Comparison of ENCODE assay signal across 1 cellular context in genomic region chr16:16149710-16150116, GRCh38.
A peak's percentile ranks its signal among the peaks of the same experiment; 100 is the strongest.
TF ChIP-seq lines count a peak whose summit lies in the region.

No MANE protein-coding gene starts in this region.

TF ChIP-seq in HepG2, 621 proteins besides CTCF, POLR2A, EP300 and RAD21 (continued from another document and continues in another):
- TF ChIP-seq ZNF646 (CRISPR knock-in tag; IDR thresholded peaks at IDR 0.05) (peak; percentile 4; the same call in 1 of the 2 replicates), SRF (IDR thresholded peaks at IDR 0.05; ENCODE audit: low read depth, low read length) (no peak), IRF9 (CRISPR knock-in tag; IDR thresholded peaks at IDR 0.05; ENCODE audit: borderline replicate concordance) (no peak), CCAR2 (optimal IDR thresholded peaks at IDR 0.05; ENCODE audit: low read depth, low read length) (no peak), CAMTA2 (CRISPR knock-in tag; IDR thresholded peaks at IDR 0.05; ENCODE audit: borderline replicate concordance) (no peak), SRSF1 (optimal IDR thresholded peaks at IDR 0.05; ENCODE audit: low read depth, low read length) (no peak), FOXP1 (IDR thresholded peaks at IDR 0.05) (no peak), FOXP1 (CRISPR knock-in tag; IDR thresholded peaks at IDR 0.05) (peak; percentile 37; the same call in 1 of the 2 replicates), RARA (CRISPR knock-in tag; IDR thresholded peaks at IDR 0.05) (peak; percentile 47; the same call in 1 of the 2 replicates), SAFB2 (CRISPR knock-in tag; IDR thresholded peaks at IDR 0.05; ENCODE audit: borderline replicate concordance, low read depth) (peak; percentile 74; the same call in 1 of the 2 replicates), ZNF737 (CRISPR knock-in tag; IDR thresholded peaks at IDR 0.05; ENCODE audit: borderline replicate concordance) (no peak), TRIM24 (CRISPR knock-in tag; IDR thresholded peaks at IDR 0.05) (no peak), BCL6 (CRISPR knock-in tag; IDR thresholded peaks at IDR 0.05) (no peak), MXD4 (CRISPR knock-in tag; IDR thresholded peaks at IDR 0.05) (no peak), SAP130 (CRISPR knock-in tag; IDR thresholded peaks at IDR 0.05; ENCODE audit: low read depth) (peak; percentile 53), ZNF282 (IDR thresholded peaks at IDR 0.05; ENCODE audit: partially characterized antibody) (no peak), ZNF639 (CRISPR knock-in tag; conservative IDR thresholded peaks at IDR 0.05) (no peak), TAF15 (IDR thresholded peaks at IDR 0.05; ENCODE audit: low read depth, low read length, poor library complexity, severe bottlenecking) (no peak), SMC3 (IDR thresholded peaks at IDR 0.05; ENCODE audit: low read length) (no peak), ZNF430 (CRISPR knock-in tag; IDR thresholded peaks at IDR 0.05) (no peak), RELA (CRISPR knock-in tag; IDR thresholded peaks at IDR 0.05) (no peak), NCOR1 (IDR thresholded peaks at IDR 0.05; ENCODE audit: borderline replicate concordance, low read length) (no peak; the same call in 1 of the 2 replicates), PITX1 (CRISPR knock-in tag; IDR thresholded peaks at IDR 0.05) (peak; percentile 33; the same call in 1 of the 2 replicates), NR2F6 (IDR thresholded peaks at IDR 0.05) (0 out of 2 replicates have a peak, but pooled peaks have one; percentile 20), NR2F6 (CRISPR knock-in tag; IDR thresholded peaks at IDR 0.05) (peak; percentile 62), GPN1 (CRISPR knock-in tag; IDR thresholded peaks at IDR 0.05; ENCODE audit: borderline replicate concordance) (no peak)
- TF ChIP-seq, protein P1, sequence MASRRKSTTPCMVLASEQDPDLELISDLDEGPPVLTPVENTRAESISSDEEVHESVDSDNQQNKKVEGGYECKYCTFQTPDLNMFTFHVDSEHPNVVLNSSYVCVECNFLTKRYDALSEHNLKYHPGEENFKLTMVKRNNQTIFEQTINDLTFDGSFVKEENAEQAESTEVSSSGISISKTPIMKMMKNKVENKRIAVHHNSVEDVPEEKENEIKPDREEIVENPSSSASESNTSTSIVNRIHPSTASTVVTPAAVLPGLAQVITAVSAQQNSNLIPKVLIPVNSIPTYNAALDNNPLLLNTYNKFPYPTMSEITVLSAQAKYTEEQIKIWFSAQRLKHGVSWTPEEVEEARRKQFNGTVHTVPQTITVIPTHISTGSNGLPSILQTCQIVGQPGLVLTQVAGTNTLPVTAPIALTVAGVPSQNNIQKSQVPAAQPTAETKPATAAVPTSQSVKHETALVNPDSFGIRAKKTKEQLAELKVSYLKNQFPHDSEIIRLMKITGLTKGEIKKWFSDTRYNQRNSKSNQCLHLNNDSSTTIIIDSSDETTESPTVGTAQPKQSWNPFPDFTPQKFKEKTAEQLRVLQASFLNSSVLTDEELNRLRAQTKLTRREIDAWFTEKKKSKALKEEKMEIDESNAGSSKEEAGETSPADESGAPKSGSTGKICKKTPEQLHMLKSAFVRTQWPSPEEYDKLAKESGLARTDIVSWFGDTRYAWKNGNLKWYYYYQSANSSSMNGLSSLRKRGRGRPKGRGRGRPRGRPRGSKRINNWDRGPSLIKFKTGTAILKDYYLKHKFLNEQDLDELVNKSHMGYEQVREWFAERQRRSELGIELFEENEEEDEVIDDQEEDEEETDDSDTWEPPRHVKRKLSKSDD (CRISPR knock-in tag; IDR thresholded peaks at IDR 0.05; ENCODE audit: low read depth) = peak; percentile 78; the same call in 1 of the 2 replicates
- TF ChIP-seq, protein P2, sequence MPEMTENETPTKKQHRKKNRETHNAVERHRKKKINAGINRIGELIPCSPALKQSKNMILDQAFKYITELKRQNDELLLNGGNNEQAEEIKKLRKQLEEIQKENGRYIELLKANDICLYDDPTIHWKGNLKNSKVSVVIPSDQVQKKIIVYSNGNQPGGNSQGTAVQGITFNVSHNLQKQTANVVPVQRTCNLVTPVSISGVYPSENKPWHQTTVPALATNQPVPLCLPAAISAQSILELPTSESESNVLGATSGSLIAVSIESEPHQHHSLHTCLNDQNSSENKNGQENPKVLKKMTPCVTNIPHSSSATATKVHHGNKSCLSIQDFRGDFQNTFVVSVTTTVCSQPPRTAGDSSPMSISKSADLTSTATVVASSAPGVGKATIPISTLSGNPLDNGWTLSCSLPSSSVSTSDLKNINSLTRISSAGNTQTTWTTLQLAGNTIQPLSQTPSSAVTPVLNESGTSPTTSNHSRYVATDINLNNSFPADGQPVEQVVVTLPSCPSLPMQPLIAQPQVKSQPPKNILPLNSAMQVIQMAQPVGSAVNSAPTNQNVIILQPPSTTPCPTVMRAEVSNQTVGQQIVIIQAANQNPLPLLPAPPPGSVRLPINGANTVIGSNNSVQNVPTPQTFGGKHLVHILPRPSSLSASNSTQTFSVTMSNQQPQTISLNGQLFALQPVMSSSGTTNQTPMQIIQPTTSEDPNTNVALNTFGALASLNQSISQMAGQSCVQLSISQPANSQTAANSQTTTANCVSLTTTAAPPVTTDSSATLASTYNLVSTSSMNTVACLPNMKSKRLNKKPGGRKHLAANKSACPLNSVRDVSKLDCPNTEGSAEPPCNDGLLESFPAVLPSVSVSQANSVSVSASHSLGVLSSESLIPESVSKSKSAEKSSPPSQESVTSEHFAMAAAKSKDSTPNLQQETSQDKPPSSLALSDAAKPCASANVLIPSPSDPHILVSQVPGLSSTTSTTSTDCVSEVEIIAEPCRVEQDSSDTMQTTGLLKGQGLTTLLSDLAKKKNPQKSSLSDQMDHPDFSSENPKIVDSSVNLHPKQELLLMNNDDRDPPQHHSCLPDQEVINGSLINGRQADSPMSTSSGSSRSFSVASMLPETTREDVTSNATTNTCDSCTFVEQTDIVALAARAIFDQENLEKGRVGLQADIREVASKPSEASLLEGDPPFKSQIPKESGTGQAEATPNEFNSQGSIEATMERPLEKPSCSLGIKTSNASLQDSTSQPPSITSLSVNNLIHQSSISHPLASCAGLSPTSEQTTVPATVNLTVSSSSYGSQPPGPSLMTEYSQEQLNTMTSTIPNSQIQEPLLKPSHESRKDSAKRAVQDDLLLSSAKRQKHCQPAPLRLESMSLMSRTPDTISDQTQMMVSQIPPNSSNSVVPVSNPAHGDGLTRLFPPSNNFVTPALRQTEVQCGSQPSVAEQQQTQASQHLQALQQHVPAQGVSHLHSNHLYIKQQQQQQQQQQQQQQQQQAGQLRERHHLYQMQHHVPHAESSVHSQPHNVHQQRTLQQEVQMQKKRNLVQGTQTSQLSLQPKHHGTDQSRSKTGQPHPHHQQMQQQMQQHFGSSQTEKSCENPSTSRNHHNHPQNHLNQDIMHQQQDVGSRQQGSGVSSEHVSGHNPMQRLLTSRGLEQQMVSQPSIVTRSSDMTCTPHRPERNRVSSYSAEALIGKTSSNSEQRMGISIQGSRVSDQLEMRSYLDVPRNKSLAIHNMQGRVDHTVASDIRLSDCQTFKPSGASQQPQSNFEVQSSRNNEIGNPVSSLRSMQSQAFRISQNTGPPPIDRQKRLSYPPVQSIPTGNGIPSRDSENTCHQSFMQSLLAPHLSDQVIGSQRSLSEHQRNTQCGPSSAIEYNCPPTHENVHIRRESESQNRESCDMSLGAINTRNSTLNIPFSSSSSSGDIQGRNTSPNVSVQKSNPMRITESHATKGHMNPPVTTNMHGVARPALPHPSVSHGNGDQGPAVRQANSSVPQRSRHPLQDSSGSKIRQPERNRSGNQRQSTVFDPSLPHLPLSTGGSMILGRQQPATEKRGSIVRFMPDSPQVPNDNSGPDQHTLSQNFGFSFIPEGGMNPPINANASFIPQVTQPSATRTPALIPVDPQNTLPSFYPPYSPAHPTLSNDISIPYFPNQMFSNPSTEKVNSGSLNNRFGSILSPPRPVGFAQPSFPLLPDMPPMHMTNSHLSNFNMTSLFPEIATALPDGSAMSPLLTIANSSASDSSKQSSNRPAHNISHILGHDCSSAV (CRISPR knock-in tag; IDR thresholded peaks at IDR 0.05; ENCODE audit: borderline replicate concordance) = no peak
- TF ChIP-seq, protein P3, sequence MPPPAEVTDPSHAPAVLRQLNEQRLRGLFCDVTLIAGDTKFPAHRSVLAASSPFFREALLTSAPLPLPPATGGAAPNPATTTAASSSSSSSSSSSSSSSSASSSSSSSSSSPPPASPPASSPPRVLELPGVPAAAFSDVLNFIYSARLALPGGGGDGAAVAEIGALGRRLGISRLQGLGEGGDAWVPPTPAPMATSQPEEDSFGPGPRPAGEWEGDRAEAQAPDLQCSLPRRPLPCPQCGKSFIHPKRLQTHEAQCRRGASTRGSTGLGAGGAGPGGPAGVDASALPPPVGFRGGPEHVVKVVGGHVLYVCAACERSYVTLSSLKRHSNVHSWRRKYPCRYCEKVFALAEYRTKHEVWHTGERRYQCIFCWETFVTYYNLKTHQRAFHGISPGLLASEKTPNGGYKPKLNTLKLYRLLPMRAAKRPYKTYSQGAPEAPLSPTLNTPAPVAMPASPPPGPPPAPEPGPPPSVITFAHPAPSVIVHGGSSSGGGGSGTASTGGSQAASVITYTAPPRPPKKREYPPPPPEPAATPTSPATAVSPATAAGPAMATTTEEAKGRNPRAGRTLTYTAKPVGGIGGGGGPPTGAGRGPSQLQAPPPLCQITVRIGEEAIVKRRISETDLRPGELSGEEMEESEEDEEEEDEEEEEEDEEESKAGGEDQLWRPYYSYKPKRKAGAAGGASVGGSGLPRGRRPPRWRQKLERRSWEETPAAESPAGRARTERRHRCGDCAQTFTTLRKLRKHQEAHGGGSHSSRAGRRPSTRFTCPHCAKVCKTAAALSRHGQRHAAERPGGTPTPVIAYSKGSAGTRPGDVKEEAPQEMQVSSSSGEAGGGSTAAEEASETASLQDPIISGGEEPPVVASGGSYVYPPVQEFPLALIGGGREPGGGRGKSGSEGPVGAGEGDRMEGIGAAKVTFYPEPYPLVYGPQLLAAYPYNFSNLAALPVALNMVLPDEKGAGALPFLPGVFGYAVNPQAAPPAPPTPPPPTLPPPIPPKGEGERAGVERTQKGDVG (CRISPR knock-in tag; IDR thresholded peaks at IDR 0.05; ENCODE audit: borderline replicate concordance) = 0 out of 2 replicates have a peak, but pooled peaks have one; percentile 53
- TF ChIP-seq, protein P4, sequence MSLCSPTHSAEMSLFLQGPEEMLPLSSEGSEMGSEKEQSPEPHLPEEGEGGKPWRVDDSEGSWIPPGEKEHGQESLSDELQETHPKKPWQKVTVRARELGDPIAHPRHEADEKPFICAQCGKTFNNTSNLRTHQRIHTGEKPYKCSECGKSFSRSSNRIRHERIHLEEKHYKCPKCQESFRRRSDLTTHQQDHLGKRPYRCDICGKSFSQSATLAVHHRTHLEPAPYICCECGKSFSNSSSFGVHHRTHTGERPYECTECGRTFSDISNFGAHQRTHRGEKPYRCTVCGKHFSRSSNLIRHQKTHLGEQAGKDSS (CRISPR knock-in tag; IDR thresholded peaks at IDR 0.05; ENCODE audit: borderline replicate concordance, low read depth) = 0 out of 2 replicates have a peak, but pooled peaks have one; percentile 56
